In the genomic region with DNA sequence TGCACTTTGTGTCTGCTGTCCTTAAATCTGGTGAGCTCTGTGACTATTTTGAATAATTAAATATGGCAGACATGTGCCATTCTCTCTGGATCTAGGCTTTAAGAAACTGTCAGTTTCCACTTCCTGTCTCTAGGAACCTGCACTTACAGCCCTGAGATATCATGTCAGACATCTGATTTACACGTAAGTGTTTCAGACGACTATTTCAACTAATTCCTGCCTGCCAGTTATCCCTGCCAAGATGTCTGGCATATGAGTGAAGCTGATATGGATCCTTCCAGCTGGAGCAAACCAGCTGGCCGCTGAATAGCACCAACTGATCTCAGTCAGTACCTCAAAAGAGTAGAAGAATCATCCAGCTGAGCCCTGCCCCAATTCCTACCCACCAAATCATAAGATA, we compare ENCODE assay signal across 17 cellular contexts.
DNase-seq lines count a peak whose midpoint lies in the region; ATAC-seq and TF ChIP-seq lines count a peak whose summit lies in the region.
"Had no signal": no experiment of that assay in that cellular context is flagged by ENCODE, and none has a peak within 500 bp of the region (broad histone marks: within the 10 kb centered on the region; RNA-seq: fewer than 3 reads in every experiment).

No MANE protein-coding gene starts in this region.

- H2AFZ ChIP-seq in SK-N-SH (ENCODE audit: low read depth) (peak overlapping the region; percentile 33; the same call in 1 of the 2 replicates), GM23338 (no peak overlapping the region), neural cell (ENCODE audit: low read depth, low read length) (no peak overlapping the region)

- H3K4me1 Mint-ChIP-seq in GM23338, result no peaks in the 10 kb centered on the region
- H3K4me1 Mint-ChIP-seq: B cell had no signal

- TF ChIP-seq RAD21 in SK-N-SH (IDR thresholded peaks at IDR 0.05; ENCODE audit: low read length) (no peak), neural cell (conservative IDR thresholded peaks at IDR 0.05) (no peak)

- H4K20me1 ChIP-seq in SK-N-SH (ENCODE audit: insufficient read depth) (no peaks in the 10 kb centered on the region), GM23338 (replicated peaks; ENCODE audit: insufficient read depth) (no peaks in the 10 kb centered on the region), neural cell (ENCODE audit: insufficient read depth) (no peaks in the 10 kb centered on the region)
- H4K20me1 ChIP-seq: BLaER1 treated with 17β-estradiol and CSF1 and Interleukin-3, amounts not matched to agents 10 nM and 100 nM had no signal

- no peak overlapping the region for H3K4me3 Mint-ChIP-seq in GM23338
- H3K4me3 Mint-ChIP-seq: B cell; CD4-positive, alpha-beta T cell; CD8-positive, alpha-beta T cell had no signal

- TF ChIP-seq CTCF in SK-N-SH (IDR thresholded peaks at IDR 0.05), result no peak
- TF ChIP-seq CTCF in GM23338 (conservative IDR thresholded peaks at IDR 0.05; ENCODE audit: low read depth in 2 of 2), result no peak
- TF ChIP-seq CTCF in neural cell (IDR thresholded peaks at IDR 0.05; ENCODE audit: poor library complexity, severe bottlenecking), result no peak
- no peak for TF ChIP-seq CTCF in RWPE1 (conservative IDR thresholded peaks at IDR 0.05; ENCODE audit: low read depth)

- H3K9me3 Mint-ChIP-seq in GM23338, result peaks cover 31% of the 10 kb centered on the region
- H3K9me3 Mint-ChIP-seq: CD4-positive, alpha-beta T cell had no signal

- H3K9me2 ChIP-seq in SK-N-SH (no peaks in the 10 kb centered on the region), GM23338 (ENCODE audit: insufficient read depth) (no peaks in the 10 kb centered on the region; the same call in 1 of the 2 replicates), neural cell (ENCODE audit: insufficient read depth, low read length) (no peaks in the 10 kb centered on the region)

- H3K27me3 ChIP-seq in SK-N-SH (ENCODE audit: insufficient read depth) (no peaks in the 10 kb centered on the region), GM23338 (ENCODE audit: insufficient read depth) (no peaks in the 10 kb centered on the region), neural cell (ENCODE audit: insufficient read depth, low read depth, low read length) (no peaks in the 10 kb centered on the region)
- H3K27me3 ChIP-seq: BLaER1 treated with 17β-estradiol and CSF1 and Interleukin-3, amounts not matched to agents 10 nM and 100 nM had no signal

- CTCF ChIA-PET in SK-N-SH (lab: Yijun Ruan, JAX) (no interaction called here), RWPE1 (lab: Yijun Ruan, JAX) (interaction anchor here (0.6 to 0.7 kb wide), 2 partner anchors 26 to 1477 kb away, joined by 3 read pairs; no protein-coding TSS in a partner anchor)

- no peak overlapping the region for H3K27ac ChIP-seq in SK-N-SH (ENCODE audit: low read depth in 2 of 2, low read length in 1 of 2)
- no peak overlapping the region for H3K27ac ChIP-seq in GM23338 (ENCODE audit: low read depth)
- H3K27ac ChIP-seq in neural cell (ENCODE audit: low read length), result peak overlapping the region; percentile 40
- H3K27ac ChIP-seq in RWPE1, result no peak overlapping the region
- H3K27ac ChIP-seq: 22Rv1; A549; BLaER1 treated with 17β-estradiol and CSF1 and Interleukin-3, amounts not matched to agents 10 nM and 100 nM; C4-2B had no signal

- H3K4me1 ChIP-seq in SK-N-SH (ENCODE audit: control insufficient read depth in 1 of 2, insufficient read depth in 2 of 2, low read depth in 1 of 2, low read length in 1 of 2) (no peaks in the 10 kb centered on the region), GM23338 (ENCODE audit: insufficient read depth) (no peaks in the 10 kb centered on the region)
- H3K4me1 ChIP-seq: A549; BLaER1 treated with 17β-estradiol and CSF1 and Interleukin-3, amounts not matched to agents 10 nM and 100 nM; Caco-2 had no signal

- ATAC-seq in SK-N-SH treated with all-trans-retinoic acid at 6 μM for 48 hours, result no peak
- ATAC-seq in GM23338, result no peak
- ATAC-seq: A549; CD8-positive, alpha-beta T cell had no signal

- 0% methylated on average over 3 of the region's 3 CpGs for WGBS in SK-N-SH (ENCODE audit: low lambda C conversion rate)

- H3K27ac Mint-ChIP-seq in GM23338, result no peak overlapping the region
- H3K27ac Mint-ChIP-seq: B cell; CD4-positive, alpha-beta T cell; CD8-positive, alpha-beta T cell had no signal

- H3K9me3 ChIP-seq in SK-N-SH, result no peaks in the 10 kb centered on the region
- no peaks in the 10 kb centered on the region for H3K9me3 ChIP-seq in neural cell (ENCODE audit: low read length)
- H3K9me3 ChIP-seq: A549; BLaER1 treated with 17β-estradiol and CSF1 and Interleukin-3, amounts not matched to agents 10 nM and 100 nM; Caco-2 had no signal

- H3K79me2 ChIP-seq in SK-N-SH (ENCODE audit: insufficient read depth) (no peaks in the 10 kb centered on the region), GM23338 (replicated peaks; ENCODE audit: insufficient read depth) (no peaks in the 10 kb centered on the region), neural cell (replicated peaks; ENCODE audit: insufficient read depth, low read length) (no peaks in the 10 kb centered on the region)

- no peaks in the 10 kb centered on the region for H3K36me3 ChIP-seq in SK-N-SH (replicated peaks in 1 of 2; ENCODE audit: control insufficient read depth in 1 of 2, insufficient read depth in 2 of 2, low read length in 1 of 2)
- H3K36me3 ChIP-seq in GM23338 (ENCODE audit: insufficient read depth), result no peaks in the 10 kb centered on the region; the same call in 1 of the 2 replicates
- H3K36me3 ChIP-seq in neural cell (ENCODE audit: insufficient read depth, low read length), result no peaks in the 10 kb centered on the region
- H3K36me3 ChIP-seq: BLaER1 treated with 17β-estradiol and CSF1 and Interleukin-3, amounts not matched to agents 10 nM and 100 nM had no signal

- H3F3A ChIP-seq in SK-N-SH (replicated peaks; ENCODE audit: insufficient read depth) (no peaks in the 10 kb centered on the region), GM23338 (replicated peaks; ENCODE audit: low read depth) (no peaks in the 10 kb centered on the region), neural cell (ENCODE audit: insufficient read depth, low read length, poor library complexity, severe bottlenecking) (no peaks in the 10 kb centered on the region)

- no peak for TF ChIP-seq EP300 in SK-N-SH (IDR thresholded peaks at IDR 0.05; ENCODE audit: borderline replicate concordance in 1 of 2, low read depth in 1 of 2, low read length in 1 of 2)
- TF ChIP-seq EP300 in neural cell (conservative IDR thresholded peaks at IDR 0.05; ENCODE audit: poor library complexity, severe bottlenecking), result peak; percentile 83

- DNase-seq in SK-N-SH (no peak), GM23338 (ENCODE audit: low spot score) (no peak), RWPE1 (ENCODE audit: low spot score) (no peak)
- DNase-seq: AML-193; Caco-2; Calu3; CD4-positive, alpha-beta T cell; CD8-positive, alpha-beta T cell; DMS79 treated with DMSO at 0.1 percent for 48 hours; GF-D8 had no signal

- no peaks in the 10 kb centered on the region for H3K27me3 Mint-ChIP-seq in GM23338 (ENCODE audit: insufficient read depth, low read depth, poor library complexity)
- H3K27me3 Mint-ChIP-seq: B cell; CD4-positive, alpha-beta T cell had no signal

- H3K36me3 Mint-ChIP-seq in GM23338 (ENCODE audit: low read depth), result peaks cover 5% of the 10 kb centered on the region; the same call in 1 of the 3 replicates
- H3K36me3 Mint-ChIP-seq: CD8-positive, alpha-beta T cell had no signal

- H3K9ac ChIP-seq in SK-N-SH (no peak overlapping the region), neural cell (ENCODE audit: low read length) (no peak overlapping the region)
- H3K9ac ChIP-seq: BLaER1 treated with 17β-estradiol and CSF1 and Interleukin-3, amounts not matched to agents 10 nM and 100 nM had no signal

- POLR2A ChIA-PET in SK-N-SH (lab: Yijun Ruan, JAX) (no interaction called here), RWPE1 (lab: Yijun Ruan, JAX; ENCODE audit: low non-redundant PET) (no interaction called here)

- no peak overlapping the region for H3K4me2 ChIP-seq in SK-N-SH
- no peak overlapping the region for H3K4me2 ChIP-seq in GM23338
- no peak overlapping the region for H3K4me2 ChIP-seq in neural cell (ENCODE audit: low read length)
- H3K4me2 ChIP-seq: A549; BLaER1 treated with 17β-estradiol and CSF1 and Interleukin-3, amounts not matched to agents 10 nM and 100 nM had no signal

- H3K4me3 ChIP-seq in SK-N-SH (ENCODE audit: low read depth in 2 of 2, low read length in 1 of 2), result no peak overlapping the region
- no peak overlapping the region for H3K4me3 ChIP-seq in GM23338
- H3K4me3 ChIP-seq in neural cell (ENCODE audit: low read length), result no peak overlapping the region
- H3K4me3 ChIP-seq: A549; BLaER1 treated with 17β-estradiol and CSF1 and Interleukin-3, amounts not matched to agents 10 nM and 100 nM had no signal

TF ChIP-seq in SK-N-SH, 30 proteins besides CTCF, POLR2A, EP300 and RAD21 (continues in another document):
- TF ChIP-seq NFIC (IDR thresholded peaks at IDR 0.05; ENCODE audit: borderline replicate concordance) (no peak), FOSL2 (IDR thresholded peaks at IDR 0.05; ENCODE audit: borderline replicate concordance, low read depth) (no peak), GABPA (IDR thresholded peaks at IDR 0.05; ENCODE audit: low read depth) (no peak), TEAD4 (IDR thresholded peaks at IDR 0.05; ENCODE audit: borderline replicate concordance, insufficient read depth) (no peak), MEF2A (IDR thresholded peaks at IDR 0.05; ENCODE audit: borderline replicate concordance, low read depth) (no peak)

TF ChIP-seq in SK-N-SH treated with all-trans-retinoic acid at 6 μM for 48 hours, 23 proteins besides CTCF, POLR2A, EP300 and RAD21:
- TF ChIP-seq SNAI2 (CRISPR knock-in tag; IDR thresholded peaks at IDR 0.05), result no peak

TF ChIP-seq in neural cell, 6 proteins besides CTCF, POLR2A, EP300 and RAD21 (continues in another document):
- TF ChIP-seq POLR2AphosphoS5 (IDR thresholded peaks at IDR 0.05), result peak; percentile 58
